ENCODE assay signal across 24 cellular contexts in genomic region chr11:40425168-40425567, GRCh38.
"Had no signal": no experiment of that assay in that cellular context is flagged by ENCODE, and none has a peak within 500 bp of the region (broad histone marks: within the 10 kb centered on the region; RNA-seq: fewer than 3 reads in every experiment).

No MANE protein-coding gene starts in this region.

- H3K27ac Mint-ChIP-seq: activated naive CD4-positive, alpha-beta T cell treated with anti-CD3 and anti-CD28 coated beads, Interleukin-2, amount 50 U/mL, for 24 hours; activated T-cell treated with anti-CD3 and anti-CD28 coated beads, Interleukin-2, amount 50 U/mL, for 72 hours; immature natural killer cell; nephron had no signal

- ATAC-seq: activated T-cell treated with anti-CD3 and anti-CD28 coated beads, Interleukin-2, amount 50 U/mL, for 72 hours; esophagus mucosa; gastrocnemius medialis; heart left ventricle had no signal

- DNase-seq: activated CD4-positive, alpha-beta T cell treated with anti-CD3 and anti-CD28 coated beads, Interleukin-2, amount 50 U/mL, for 1 hour; activated CD4-positive, CD25-positive, alpha-beta regulatory T cell treated with anti-CD3 and anti-CD28 coated beads, Interleukin-2, amount 50 U/mL, for 72 hours; activated effector memory CD4-positive, alpha-beta T cell treated with anti-CD3 and anti-CD28 coated beads, Interleukin-2, amount 50 U/mL, for 16 hours; activated T-cell treated with anti-CD3 and anti-CD28 coated beads, Interleukin-2, amount 50 U/mL, for 72 hours; cortex of kidney; gastrocnemius medialis; heart left ventricle; immature natural killer cell; kidney glomerular epithelial cell; left ventricle myocardium inferior; mammary epithelial cell; midbrain; occipital lobe; posterior cingulate gyrus; retina; stimulated activated CD4-positive, alpha-beta T cell treated with anti-CD3 and anti-CD28 coated beads, Interleukin-12 subunit alpha, Interleukin-12 subunit beta, amount 100 ng/mL, for 4 hours; stimulated activated CD4-positive, alpha-beta T cell treated with anti-CD3 and anti-CD28 coated beads, Interleukin-1b, Interleukin-23, amount 100 ng/mL, for 48 hours; stimulated activated CD8-positive, alpha-beta memory T cell treated with anti-CD3 and anti-CD28 coated beads, Interleukin-4, amount 100 ng/mL, for 48 hours; stimulated activated naive CD4-positive, alpha-beta T cell had no signal

- H3K36me3 Mint-ChIP-seq: activated naive CD4-positive, alpha-beta T cell treated with anti-CD3 and anti-CD28 coated beads, Interleukin-2, amount 50 U/mL, for 24 hours; immature natural killer cell had no signal

- H3K4me3 Mint-ChIP-seq: activated naive CD4-positive, alpha-beta T cell treated with anti-CD3 and anti-CD28 coated beads, Interleukin-2, amount 50 U/mL, for 24 hours; activated T-cell treated with anti-CD3 and anti-CD28 coated beads, Interleukin-2, amount 50 U/mL, for 72 hours; immature natural killer cell; nephron had no signal

- H3K4me3 ChIP-seq: ascending aorta, breast epithelium, gastrocnemius medialis, heart left ventricle, left ventricle myocardium inferior had no signal

- H3K9me3 ChIP-seq: ascending aorta, breast epithelium, gastrocnemius medialis, heart left ventricle, left ventricle myocardium inferior had no signal

- H3K4me1 ChIP-seq: ascending aorta, breast epithelium, gastrocnemius medialis, heart left ventricle, left ventricle myocardium inferior had no signal

- H3K9me3 Mint-ChIP-seq: nephron had no signal

- H3K27me3 ChIP-seq: ascending aorta, breast epithelium, gastrocnemius medialis, heart left ventricle had no signal

- H3K27ac ChIP-seq: ascending aorta, breast epithelium, gastrocnemius medialis, heart left ventricle, left ventricle myocardium inferior had no signal

- H3K4me1 Mint-ChIP-seq: activated naive CD4-positive, alpha-beta T cell treated with anti-CD3 and anti-CD28 coated beads, Interleukin-2, amount 50 U/mL, for 24 hours; immature natural killer cell had no signal

- H3K27me3 Mint-ChIP-seq: activated naive CD4-positive, alpha-beta T cell treated with anti-CD3 and anti-CD28 coated beads, Interleukin-2, amount 50 U/mL, for 24 hours had no signal

- H3K36me3 ChIP-seq: ascending aorta, breast epithelium, gastrocnemius medialis, heart left ventricle, left ventricle myocardium inferior had no signal
